12 cellular contexts compared by ENCODE assay signal in genomic region chr1:182170941-182171461, GRCh38.
DNase-seq lines count a peak whose midpoint lies in the region; ATAC-seq lines count a peak whose summit lies in the region.
"Had no signal": no experiment of that assay in that cellular context is flagged by ENCODE, and none has a peak within 500 bp of the region (broad histone marks: within the 10 kb centered on the region; RNA-seq: fewer than 3 reads in every experiment).

No MANE protein-coding gene starts in this region.

- no peaks in the 10 kb centered on the region for H3K36me3 Mint-ChIP-seq in naive thymus-derived CD4-positive, alpha-beta T cell

- H3K27ac Mint-ChIP-seq in naive thymus-derived CD4-positive, alpha-beta T cell = no peak overlapping the region
- H3K27ac Mint-ChIP-seq: endodermal cell had no signal

- H3K9me3 ChIP-seq in adipocyte (ENCODE audit: control insufficient read depth, low read length) = no peaks in the 10 kb centered on the region
- no peaks in the 10 kb centered on the region for H3K9me3 ChIP-seq in naive thymus-derived CD4-positive, alpha-beta T cell (ENCODE audit: control insufficient read depth in 2 of 3, low read length in 3 of 3)
- H3K9me3 ChIP-seq: transverse colon had no signal

- peaks cover 0 to 9% (median 5%) of the 10 kb centered on the region in 7 donors for H3K4me1 Mint-ChIP-seq in naive thymus-derived CD4-positive, alpha-beta T cell

- peaks cover 28% of the 10 kb centered on the region for H3K4me1 ChIP-seq in adipocyte (ENCODE audit: control insufficient read depth, insufficient read depth, low read length)
- no peaks in the 10 kb centered on the region for H3K4me1 ChIP-seq in naive thymus-derived CD4-positive, alpha-beta T cell (ENCODE audit: control insufficient read depth in 2 of 2, insufficient read depth in 2 of 2, low read length in 2 of 2)

- intact Hi-C loops in naive thymus-derived CD4-positive, alpha-beta T cell (cut with micrococcal nuclease) = no loop called here

- CTCF ChIA-PET in naive thymus-derived CD4-positive, alpha-beta T cell (lab: Charles Lee) = interaction anchor here (1.1 kb wide), 1 partner anchor 28 kb away, joined by 5 read pairs; no protein-coding TSS in a partner anchor

- ATAC-seq in HG02870 (IDR thresholded peaks at IDR 0.05; ENCODE audit: unreplicated experiment) (peak; percentile 61), GM21515 (IDR thresholded peaks at IDR 0.05; ENCODE audit: unreplicated experiment) (no peak)
- ATAC-seq in naive thymus-derived CD4-positive, alpha-beta T cell = peak; percentile 38

- no peaks in the 10 kb centered on the region for H3K9me3 Mint-ChIP-seq in naive thymus-derived CD4-positive, alpha-beta T cell
- H3K9me3 Mint-ChIP-seq: endodermal cell had no signal

- no peak overlapping the region for H3K4me3 Mint-ChIP-seq in naive thymus-derived CD4-positive, alpha-beta T cell
- H3K4me3 Mint-ChIP-seq: endodermal cell had no signal

- DNase-seq in DMS53 (lab: John Stamatoyannopoulos, UW) (peak; percentile 65), adipocyte (ENCODE audit: low read depth) (peak; percentile 69), HK-2 (ENCODE audit: unreplicated experiment) (no peak), LoVo (ENCODE audit: low spot score) (no peak)
- no peak for DNase-seq in naive thymus-derived CD4-positive, alpha-beta T cell
- DNase-seq in stimulated activated naive CD4-positive, alpha-beta T cell (lab: John Stamatoyannopoulos, UW) = no peak
- DNase-seq: amniotic stem cell, endodermal cell, NCI-H524 treated with DMSO at 0.1 percent for 48 hours, transverse colon had no signal

- no peak overlapping the region for H3K4me3 ChIP-seq in adipocyte (ENCODE audit: low read length)
- no peak overlapping the region for H3K4me3 ChIP-seq in naive thymus-derived CD4-positive, alpha-beta T cell (ENCODE audit: low read length)
- H3K4me3 ChIP-seq: transverse colon had no signal

- no peak overlapping the region for H3K9ac ChIP-seq in adipocyte (ENCODE audit: low read length)

- H3K27me3 ChIP-seq in adipocyte (replicated peaks; ENCODE audit: control insufficient read depth, insufficient read depth, low read length) = no peaks in the 10 kb centered on the region
- H3K27me3 ChIP-seq in naive thymus-derived CD4-positive, alpha-beta T cell (ENCODE audit: control insufficient read depth in 2 of 2, insufficient read depth in 2 of 2, low read length in 2 of 2) = no peaks in the 10 kb centered on the region
- H3K27me3 ChIP-seq: transverse colon had no signal

- no peak overlapping the region for H3K27ac ChIP-seq in naive thymus-derived CD4-positive, alpha-beta T cell (ENCODE audit: low read depth, low read length)

- H3K36me3 ChIP-seq in adipocyte (ENCODE audit: control insufficient read depth, insufficient read depth, low read length, severe bottlenecking) = no peaks in the 10 kb centered on the region
- H3K36me3 ChIP-seq in naive thymus-derived CD4-positive, alpha-beta T cell (ENCODE audit: control insufficient read depth in 2 of 3, insufficient read depth in 3 of 3, low read length in 3 of 3) = no peaks in the 10 kb centered on the region
- H3K36me3 ChIP-seq: transverse colon had no signal

- POLR2A ChIA-PET in naive thymus-derived CD4-positive, alpha-beta T cell (lab: Charles Lee) = no interaction called here

- peaks cover 0 to 15% (median 0%) of the 10 kb centered on the region in 5 donors for H3K27me3 Mint-ChIP-seq in naive thymus-derived CD4-positive, alpha-beta T cell

Comparison
In these comparisons a context has a peak if more than half of its experiments do, and no peak if none do; other contexts are left out.
1. DNase-seq: peak in DMS53 (single experiment) and adipocyte (single experiment); none in naive thymus-derived CD4-positive, alpha-beta T cell (0 of 9), stimulated activated naive CD4-positive, alpha-beta T cell (0 of 6), HK-2 (single experiment) and LoVo (single experiment).